ENCODE assay signal across 27 cellular contexts in genomic region chr4:3661989-3662388, GRCh38.
"Had no signal": no experiment of that assay in that cellular context is flagged by ENCODE, and none has a peak within 500 bp of the region (broad histone marks: within the 10 kb centered on the region; RNA-seq: fewer than 3 reads in every experiment).

No MANE protein-coding gene starts in this region.

- H3K4me3 Mint-ChIP-seq: activated CD4-positive, alpha-beta memory T cell treated with anti-CD3 and anti-CD28 coated beads for 36 hours; activated CD4-positive, alpha-beta T cell treated with anti-CD3 and anti-CD28 coated beads, Interleukin-2, amount 10 ng/mL, durations not matched to agents 7 days and 5 days; activated naive CD8-positive, alpha-beta T cell treated with anti-CD3 and anti-CD28 coated beads, Interleukin-2, amount 50 U/mL, for 24 hours; activated T-cell treated with anti-CD3 and anti-CD28 coated beads, Interleukin-2, amount 50 U/mL, for 4 hours; T-cell had no signal

- H3K4me1 ChIP-seq: body of pancreas had no signal

- H3K27me3 ChIP-seq: ascending aorta, body of pancreas, MG63 had no signal

- H3K4me1 Mint-ChIP-seq: activated CD4-positive, alpha-beta T cell treated with anti-CD3 and anti-CD28 coated beads, Interleukin-2, amount 10 ng/mL, durations not matched to agents 7 days and 5 days; activated naive CD8-positive, alpha-beta T cell treated with anti-CD3 and anti-CD28 coated beads, Interleukin-2, amount 50 U/mL, for 24 hours; T-cell had no signal

- DNase-seq: activated CD4-positive, alpha-beta memory T cell treated with anti-CD3 and anti-CD28 coated beads for 36 hours; activated CD4-positive, alpha-beta T cell treated with anti-CD3 and anti-CD28 coated beads, Interleukin-2, amount 10 ng/mL, durations not matched to agents 7 days and 5 days; activated CD4-positive, CD25-positive, alpha-beta regulatory T cell; activated CD8-positive, alpha-beta memory T cell treated with anti-CD3 and anti-CD28 coated beads for 24 hours; activated effector memory CD4-positive, alpha-beta T cell treated with anti-CD3 and anti-CD28 coated beads, Interleukin-2, amount 50 U/mL, for 16 hours; activated naive CD4-positive, alpha-beta T cell treated with Interleukin-2 at 50 U/mL for 16 hours; activated naive CD8-positive, alpha-beta T cell treated with anti-CD3 and anti-CD28 coated beads, Interleukin-2, amount 50 U/mL, for 24 hours; activated T-cell treated with anti-CD3 and anti-CD28 coated beads, Interleukin-2, amount 50 U/mL, for 4 hours; amniotic stem cell; body of pancreas; central memory CD4-positive, alpha-beta T cell; MG63; MV-4-11; NCI-H1092 treated with DMSO at 0.1 percent for 48 hours; NCI-H1417 treated with DMSO at 0.1 percent for 48 hours; NCI-H1694; NCI-H2029; NCI-H2107; NCI-H510A; NCI-H69; PC-9; T-cell; T-helper 2 cell; T1000 had no signal

- H3K27ac ChIP-seq: ascending aorta, body of pancreas, PC-9, SK-N-MC had no signal

- H3K36me3 Mint-ChIP-seq: activated CD4-positive, alpha-beta memory T cell treated with anti-CD3 and anti-CD28 coated beads for 36 hours; activated naive CD4-positive, alpha-beta T cell treated with anti-CD3 and anti-CD28 coated beads, Interleukin-2, amount 50 U/mL, for 72 hours; T-cell had no signal

- H3K9me3 ChIP-seq: ascending aorta, MG63 had no signal

- H3K36me3 ChIP-seq: ascending aorta, MG63 had no signal

- H3K4me2 ChIP-seq: PC-9 had no signal

- H3K9me3 Mint-ChIP-seq: activated CD4-positive, alpha-beta T cell treated with anti-CD3 and anti-CD28 coated beads, Interleukin-2, amount 10 ng/mL, durations not matched to agents 7 days and 5 days; activated naive CD4-positive, alpha-beta T cell treated with anti-CD3 and anti-CD28 coated beads, Interleukin-2, amount 50 U/mL, for 72 hours; T-cell had no signal

- H3K4me3 ChIP-seq: ascending aorta, body of pancreas, MG63, PC-9, SK-N-MC had no signal

- H2AFZ ChIP-seq: PC-9 had no signal

- H3K27ac Mint-ChIP-seq: activated CD4-positive, alpha-beta memory T cell treated with anti-CD3 and anti-CD28 coated beads for 36 hours; activated CD4-positive, alpha-beta T cell treated with anti-CD3 and anti-CD28 coated beads, Interleukin-2, amount 10 ng/mL, durations not matched to agents 7 days and 5 days; activated naive CD4-positive, alpha-beta T cell treated with anti-CD3 and anti-CD28 coated beads, Interleukin-2, amount 50 U/mL, for 72 hours; activated naive CD8-positive, alpha-beta T cell treated with anti-CD3 and anti-CD28 coated beads, Interleukin-2, amount 50 U/mL, for 24 hours; T-cell had no signal

- ATAC-seq: activated naive CD4-positive, alpha-beta T cell treated with anti-CD3 and anti-CD28 coated beads, Interleukin-2, amount 50 U/mL, for 72 hours; activated naive CD8-positive, alpha-beta T cell treated with anti-CD3 and anti-CD28 coated beads, Interleukin-2, amount 50 U/mL, for 24 hours; activated T-cell treated with anti-CD3 and anti-CD28 coated beads, Interleukin-2, amount 50 U/mL, for 4 hours; body of pancreas; T-cell had no signal
